2 cellular contexts compared by ENCODE assay signal in the genomic region with DNA sequence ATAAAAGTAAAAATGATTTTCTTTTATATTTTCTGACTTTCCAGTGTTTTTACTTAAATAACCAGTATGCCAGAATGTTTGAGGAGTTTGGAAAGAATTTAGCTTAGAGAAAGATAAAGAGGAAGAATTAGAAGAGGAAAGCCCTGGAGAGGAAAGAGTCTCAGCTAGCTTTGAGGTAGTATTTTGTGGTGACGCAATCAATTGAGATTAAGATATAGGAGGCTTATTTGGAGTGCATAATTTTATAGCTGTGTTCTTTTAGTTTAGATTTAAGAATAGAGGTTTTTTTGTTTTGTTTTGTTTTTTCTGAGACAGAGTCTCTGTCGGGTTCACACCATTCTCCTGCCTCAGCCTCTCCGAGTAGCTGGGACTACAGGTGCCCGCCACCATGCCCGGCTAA.
TF ChIP-seq lines count a peak whose summit lies in the region.

No MANE protein-coding gene starts in this region.

TF ChIP-seq in HepG2, 621 proteins besides CTCF, POLR2A, EP300 and RAD21:
- TF ChIP-seq, protein P1, sequence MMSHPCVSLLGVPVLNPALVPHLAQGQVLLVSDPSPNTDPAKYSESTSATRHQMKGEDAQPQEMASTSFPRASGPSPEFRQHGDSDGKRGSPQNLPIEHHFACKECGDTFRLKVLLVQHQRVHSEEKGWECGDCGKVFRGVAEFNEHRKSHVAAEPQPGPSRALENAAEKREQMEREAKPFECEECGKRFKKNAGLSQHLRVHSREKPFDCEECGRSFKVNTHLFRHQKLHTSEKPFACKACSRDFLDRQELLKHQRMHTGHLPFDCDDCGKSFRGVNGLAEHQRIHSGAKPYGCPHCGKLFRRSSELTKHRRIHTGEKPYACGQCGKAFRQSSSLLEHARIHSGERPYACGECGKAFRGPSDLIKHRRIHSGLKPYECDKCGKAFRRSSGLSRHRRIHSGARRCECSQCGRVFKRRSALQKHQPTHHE (CRISPR knock-in tag; IDR thresholded peaks at IDR 0.05; ENCODE audit: borderline replicate concordance): no peak
- peak; percentile 61 for TF ChIP-seq CEBPB (IDR thresholded peaks at IDR 0.05; ENCODE audit: borderline replicate concordance, low read depth, low read length)
- TF ChIP-seq, protein P2, sequence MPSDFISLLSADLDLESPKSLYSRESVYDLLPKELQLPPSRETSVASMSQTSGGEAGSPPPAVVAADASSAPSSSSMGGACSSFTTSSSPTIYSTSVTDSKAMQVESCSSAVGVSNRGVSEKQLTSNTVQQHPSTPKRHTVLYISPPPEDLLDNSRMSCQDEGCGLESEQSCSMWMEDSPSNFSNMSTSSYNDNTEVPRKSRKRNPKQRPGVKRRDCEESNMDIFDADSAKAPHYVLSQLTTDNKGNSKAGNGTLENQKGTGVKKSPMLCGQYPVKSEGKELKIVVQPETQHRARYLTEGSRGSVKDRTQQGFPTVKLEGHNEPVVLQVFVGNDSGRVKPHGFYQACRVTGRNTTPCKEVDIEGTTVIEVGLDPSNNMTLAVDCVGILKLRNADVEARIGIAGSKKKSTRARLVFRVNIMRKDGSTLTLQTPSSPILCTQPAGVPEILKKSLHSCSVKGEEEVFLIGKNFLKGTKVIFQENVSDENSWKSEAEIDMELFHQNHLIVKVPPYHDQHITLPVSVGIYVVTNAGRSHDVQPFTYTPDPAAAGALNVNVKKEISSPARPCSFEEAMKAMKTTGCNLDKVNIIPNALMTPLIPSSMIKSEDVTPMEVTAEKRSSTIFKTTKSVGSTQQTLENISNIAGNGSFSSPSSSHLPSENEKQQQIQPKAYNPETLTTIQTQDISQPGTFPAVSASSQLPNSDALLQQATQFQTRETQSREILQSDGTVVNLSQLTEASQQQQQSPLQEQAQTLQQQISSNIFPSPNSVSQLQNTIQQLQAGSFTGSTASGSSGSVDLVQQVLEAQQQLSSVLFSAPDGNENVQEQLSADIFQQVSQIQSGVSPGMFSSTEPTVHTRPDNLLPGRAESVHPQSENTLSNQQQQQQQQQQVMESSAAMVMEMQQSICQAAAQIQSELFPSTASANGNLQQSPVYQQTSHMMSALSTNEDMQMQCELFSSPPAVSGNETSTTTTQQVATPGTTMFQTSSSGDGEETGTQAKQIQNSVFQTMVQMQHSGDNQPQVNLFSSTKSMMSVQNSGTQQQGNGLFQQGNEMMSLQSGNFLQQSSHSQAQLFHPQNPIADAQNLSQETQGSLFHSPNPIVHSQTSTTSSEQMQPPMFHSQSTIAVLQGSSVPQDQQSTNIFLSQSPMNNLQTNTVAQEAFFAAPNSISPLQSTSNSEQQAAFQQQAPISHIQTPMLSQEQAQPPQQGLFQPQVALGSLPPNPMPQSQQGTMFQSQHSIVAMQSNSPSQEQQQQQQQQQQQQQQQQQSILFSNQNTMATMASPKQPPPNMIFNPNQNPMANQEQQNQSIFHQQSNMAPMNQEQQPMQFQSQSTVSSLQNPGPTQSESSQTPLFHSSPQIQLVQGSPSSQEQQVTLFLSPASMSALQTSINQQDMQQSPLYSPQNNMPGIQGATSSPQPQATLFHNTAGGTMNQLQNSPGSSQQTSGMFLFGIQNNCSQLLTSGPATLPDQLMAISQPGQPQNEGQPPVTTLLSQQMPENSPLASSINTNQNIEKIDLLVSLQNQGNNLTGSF (CRISPR knock-in tag; IDR thresholded peaks at IDR 0.05): no peak
- TF ChIP-seq ZNF44 (CRISPR knock-in tag; IDR thresholded peaks at IDR 0.05): no peak
- TF ChIP-seq ZNF7 (CRISPR knock-in tag; IDR thresholded peaks at IDR 0.05): no peak
- TF ChIP-seq, protein P3, sequence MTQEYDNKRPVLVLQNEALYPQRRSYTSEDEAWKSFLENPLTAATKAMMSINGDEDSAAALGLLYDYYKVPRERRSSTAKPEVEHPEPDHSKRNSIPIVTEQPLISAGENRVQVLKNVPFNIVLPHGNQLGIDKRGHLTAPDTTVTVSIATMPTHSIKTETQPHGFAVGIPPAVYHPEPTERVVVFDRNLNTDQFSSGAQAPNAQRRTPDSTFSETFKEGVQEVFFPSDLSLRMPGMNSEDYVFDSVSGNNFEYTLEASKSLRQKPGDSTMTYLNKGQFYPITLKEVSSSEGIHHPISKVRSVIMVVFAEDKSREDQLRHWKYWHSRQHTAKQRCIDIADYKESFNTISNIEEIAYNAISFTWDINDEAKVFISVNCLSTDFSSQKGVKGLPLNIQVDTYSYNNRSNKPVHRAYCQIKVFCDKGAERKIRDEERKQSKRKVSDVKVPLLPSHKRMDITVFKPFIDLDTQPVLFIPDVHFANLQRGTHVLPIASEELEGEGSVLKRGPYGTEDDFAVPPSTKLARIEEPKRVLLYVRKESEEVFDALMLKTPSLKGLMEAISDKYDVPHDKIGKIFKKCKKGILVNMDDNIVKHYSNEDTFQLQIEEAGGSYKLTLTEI (CRISPR knock-in tag; conservative IDR thresholded peaks at IDR 0.05): no peak
TF ChIP-seq in HepG2: peak in this region for 1.

TF ChIP-seq in H1, 55 proteins besides CTCF, POLR2A, EP300 and RAD21:
- TF ChIP-seq POU5F1 (IDR thresholded peaks at IDR 0.05; ENCODE audit: low read depth, low read length) (no peak), CEBPB (IDR thresholded peaks at IDR 0.05; ENCODE audit: low read depth, low read length) (peak; percentile 40; the same call in 1 of the 2 replicates), SAP30 (IDR thresholded peaks at IDR 0.05; ENCODE audit: insufficient read depth, insufficient replicate concordance, low read length) (no peak), RXRA (IDR thresholded peaks at IDR 0.05; ENCODE audit: insufficient read depth, low read depth, low read length) (no peak)
